5 cellular contexts compared by ENCODE assay signal in genomic region chr17:83038983-83039382, GRCh38. TPM values are rescaled to one million over a fixed set of nuclear protein-coding genes. Genes with fewer than 3 reads are reported as not detected.
A peak's percentile ranks its signal among the peaks of the same experiment; 100 is the strongest.
DNase-seq lines count a peak whose midpoint lies in the region; ATAC-seq and TF ChIP-seq lines count a peak whose summit lies in the region.
"Not testable (repeated sequence)": the region's sequence is repeated elsewhere in the genome, so short reads cannot be mapped to it uniquely, and the experiment has no call there.

No MANE protein-coding gene starts in this region.

- POLR2A ChIA-PET in activated CD4-positive, alpha-beta memory T cell treated with anti-CD3 and anti-CD28 coated beads, Interleukin-2, amount 10 ng/mL, durations not matched to agents 7 days and 5 days (lab: Charles Lee): not testable (repeated sequence)

- not testable (repeated sequence) for H3K4me1 ChIP-seq in upper lobe of right lung

- H3K9me3 Mint-ChIP-seq in activated CD4-positive, alpha-beta memory T cell treated with anti-CD3 and anti-CD28 coated beads, Interleukin-2, amount 10 ng/mL, durations not matched to agents 7 days and 5 days: peaks cover 27% of the 10 kb centered on the region

- TF ChIP-seq CTCF in upper lobe of right lung (IDR thresholded peaks at IDR 0.05): not testable (repeated sequence)

- not testable (repeated sequence) for H3K4me1 Mint-ChIP-seq in activated CD4-positive, alpha-beta memory T cell treated with anti-CD3 and anti-CD28 coated beads, Interleukin-2, amount 10 ng/mL, durations not matched to agents 7 days and 5 days

- CTCF ChIA-PET in activated CD4-positive, alpha-beta memory T cell treated with anti-CD3 and anti-CD28 coated beads, Interleukin-2, amount 10 ng/mL, durations not matched to agents 7 days and 5 days (lab: Charles Lee): not testable (repeated sequence)

- H3K27ac Mint-ChIP-seq in activated CD4-positive, alpha-beta memory T cell treated with anti-CD3 and anti-CD28 coated beads, Interleukin-2, amount 10 ng/mL, durations not matched to agents 7 days and 5 days: not testable (repeated sequence)

- H3K9me3 ChIP-seq in upper lobe of right lung: not testable (repeated sequence)

- peak; percentile 9 for DNase-seq in activated CD4-positive, alpha-beta memory T cell treated with anti-CD3 and anti-CD28 coated beads, Interleukin-2, amount 10 ng/mL, durations not matched to agents 7 days and 5 days
- peak; percentile 31 for DNase-seq in activated effector memory CD4-positive, alpha-beta T cell treated with anti-CD3 and anti-CD28 coated beads, Interleukin-2, amount 50 U/mL, for 16 hours
- peak; percentile 28 for DNase-seq in mesenteric fat pad (ENCODE audit: low spot score)
- DNase-seq in posterior vena cava (ENCODE audit: low spot score): peak; percentile 50
- peak; percentile 27 for DNase-seq in upper lobe of right lung

- not testable (repeated sequence) for H3K4me3 ChIP-seq in upper lobe of right lung

- not testable (repeated sequence) for H3K27me3 ChIP-seq in upper lobe of right lung

- ATAC-seq in upper lobe of right lung: not testable (repeated sequence)

- not testable (repeated sequence) for H3K36me3 ChIP-seq in upper lobe of right lung

- not testable (repeated sequence) for H3K27me3 Mint-ChIP-seq in activated CD4-positive, alpha-beta memory T cell treated with anti-CD3 and anti-CD28 coated beads, Interleukin-2, amount 10 ng/mL, durations not matched to agents 7 days and 5 days

- intact Hi-C loops in posterior vena cava (cut with DNase I); upper lobe of right lung (cut with DNase I): not testable (repeated sequence)

- peaks cover 76% of the 10 kb centered on the region for H3K36me3 Mint-ChIP-seq in activated CD4-positive, alpha-beta memory T cell treated with anti-CD3 and anti-CD28 coated beads, Interleukin-2, amount 10 ng/mL, durations not matched to agents 7 days and 5 days (ENCODE audit: low read depth)

- H3K4me3 Mint-ChIP-seq in activated CD4-positive, alpha-beta memory T cell treated with anti-CD3 and anti-CD28 coated beads, Interleukin-2, amount 10 ng/mL, durations not matched to agents 7 days and 5 days: not testable (repeated sequence)

- H3K27ac ChIP-seq in upper lobe of right lung: not testable (repeated sequence)

RNA-seq across cellular contexts. Expression of gene METRNL, which starts 40.4 kb away (rescaled TPM):
- 10 to 100 TPM; 27.3 to 28.1 TPM for total RNA-seq in activated CD4-positive, alpha-beta memory T cell treated with anti-CD3 and anti-CD28 coated beads, Interleukin-2, amount 10 ng/mL, durations not matched to agents 7 days and 5 days
- total RNA-seq in mesenteric fat pad: 151 TPM
- total RNA-seq in posterior vena cava: 100 to 1,000 TPM in 1 of 2 donors, 10 to 100 TPM in 1; 80.5 to 101 TPM
- total RNA-seq in upper lobe of right lung: 79.9 TPM
